8 cellular contexts compared by ENCODE assay signal in the genomic region with DNA sequence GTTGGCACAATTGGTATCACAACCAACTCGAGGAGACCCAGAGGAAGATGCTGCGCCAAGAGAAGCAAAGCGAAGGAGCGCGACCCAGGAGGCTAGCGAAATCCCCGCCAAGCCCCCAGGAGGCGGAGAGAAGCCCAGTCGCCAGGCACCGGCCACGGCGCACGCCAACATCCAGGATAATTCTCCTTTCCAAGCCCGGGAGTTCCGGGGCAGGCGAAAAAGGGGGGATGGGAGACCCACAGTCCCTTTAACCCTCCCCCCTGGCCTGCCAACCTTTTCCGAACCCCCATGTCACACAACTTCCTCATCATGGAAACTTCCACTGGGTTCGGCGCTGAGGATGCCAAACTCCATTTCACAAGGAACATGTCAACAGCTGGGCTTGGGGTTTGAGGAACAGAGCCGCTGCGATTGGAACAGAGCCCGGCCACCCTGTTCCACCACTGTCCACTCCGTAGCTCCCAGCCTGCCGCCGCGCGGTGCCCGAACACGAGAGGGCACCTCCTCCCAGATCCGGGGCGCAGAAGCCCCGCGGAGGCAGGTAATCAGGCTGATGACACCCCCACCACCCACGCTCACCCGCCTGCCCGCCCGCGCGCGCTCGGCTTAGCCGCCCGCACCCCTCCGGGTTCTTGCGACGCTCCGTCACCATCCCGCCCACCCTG. TPM values are rescaled to one million over a fixed set of nuclear protein-coding genes. Genes with fewer than 3 reads are reported as not detected.
DNase-seq lines count a peak whose midpoint lies in the region; ATAC-seq and TF ChIP-seq lines count a peak whose summit lies in the region.

No MANE protein-coding gene starts in this region.

- H2AFZ ChIP-seq in KMS-11 (ENCODE audit: low read depth), result peak overlapping the region; percentile 76; the same call in 1 of the 2 replicates

- intact Hi-C loops in left colon (cut with DNase I, micrococcal nuclease), result loop anchor here in 1 of 2 donors (10.0 kb wide), 1 partner anchor 129 kb away; no protein-coding TSS in a partner anchor

- CTCF ChIA-PET in activated CD4-positive, alpha-beta memory T cell treated with anti-CD3 and anti-CD28 coated beads, Interleukin-2, amount 10 ng/mL, durations not matched to agents 7 days and 5 days (lab: Charles Lee), result no interaction called here

- DNase-seq in AG09319 (ENCODE audit: extremely low read depth, low read depth) (no peak), left colon (peak; percentile 73 to 74), NCI-H2196 (lab: John Stamatoyannopoulos, UW; ENCODE audit: unreplicated experiment) (no peak), AML-193 (lab: John Stamatoyannopoulos, UW) (no peak)
- no peak for DNase-seq in stimulated activated naive CD8-positive, alpha-beta T cell treated with anti-CD3 and anti-CD28 coated beads, Interleukin-15, amount 100 ng/mL, for 72 hours
- no peak for DNase-seq in activated CD4-positive, alpha-beta memory T cell treated with anti-CD3 and anti-CD28 coated beads, Interleukin-2, amount 10 ng/mL, durations not matched to agents 7 days and 5 days

- H3K4me3 ChIP-seq in KMS-11 (IDR thresholded peaks at IDR 0.05; ENCODE audit: insufficient read depth, low read depth, low read length), result no peak overlapping the region

- H3K27ac Mint-ChIP-seq in stimulated activated naive CD8-positive, alpha-beta T cell treated with anti-CD3 and anti-CD28 coated beads, Interleukin-15, amount 100 ng/mL, for 72 hours, result no peak overlapping the region
- no peak overlapping the region for H3K27ac Mint-ChIP-seq in activated CD4-positive, alpha-beta memory T cell treated with anti-CD3 and anti-CD28 coated beads, Interleukin-2, amount 10 ng/mL, durations not matched to agents 7 days and 5 days

- no peak overlapping the region for H3K9ac ChIP-seq in KMS-11

- no peaks in the 10 kb centered on the region for H3K4me1 ChIP-seq in KMS-11 (ENCODE audit: low read depth, poor library complexity, severe bottlenecking)

- H3K79me2 ChIP-seq in KMS-11 (ENCODE audit: insufficient read depth, low read depth), result no peaks in the 10 kb centered on the region

- H3K4me1 Mint-ChIP-seq in stimulated activated naive CD8-positive, alpha-beta T cell treated with anti-CD3 and anti-CD28 coated beads, Interleukin-15, amount 100 ng/mL, for 72 hours, result peaks cover 12% of the 10 kb centered on the region
- no peaks in the 10 kb centered on the region for H3K4me1 Mint-ChIP-seq in activated CD4-positive, alpha-beta memory T cell treated with anti-CD3 and anti-CD28 coated beads, Interleukin-2, amount 10 ng/mL, durations not matched to agents 7 days and 5 days

- H3K4me3 Mint-ChIP-seq in stimulated activated naive CD8-positive, alpha-beta T cell treated with anti-CD3 and anti-CD28 coated beads, Interleukin-15, amount 100 ng/mL, for 72 hours, result peak overlapping the region; percentile 32 to 69
- no peak overlapping the region for H3K4me3 Mint-ChIP-seq in activated CD4-positive, alpha-beta memory T cell treated with anti-CD3 and anti-CD28 coated beads, Interleukin-2, amount 10 ng/mL, durations not matched to agents 7 days and 5 days

- H4K20me1 ChIP-seq in KMS-11 (ENCODE audit: insufficient read depth), result no peaks in the 10 kb centered on the region

- peak; percentile 51 for ATAC-seq in left colon
- no peak for ATAC-seq in stimulated activated naive CD8-positive, alpha-beta T cell treated with anti-CD3 and anti-CD28 coated beads, Interleukin-15, amount 100 ng/mL, for 72 hours

- H3K27me3 Mint-ChIP-seq in stimulated activated naive CD8-positive, alpha-beta T cell treated with anti-CD3 and anti-CD28 coated beads, Interleukin-15, amount 100 ng/mL, for 72 hours, result peaks cover 67% of the 10 kb centered on the region
- peaks cover 41% of the 10 kb centered on the region for H3K27me3 Mint-ChIP-seq in activated CD4-positive, alpha-beta memory T cell treated with anti-CD3 and anti-CD28 coated beads, Interleukin-2, amount 10 ng/mL, durations not matched to agents 7 days and 5 days

- H3K27ac ChIP-seq in KMS-11 (no peak overlapping the region), cingulate gyrus (ENCODE audit: low read depth, low read length) (peak overlapping the region; percentile 61)

- no peaks in the 10 kb centered on the region for H3K36me3 ChIP-seq in KMS-11 (ENCODE audit: insufficient read depth)

- POLR2A ChIA-PET in activated CD4-positive, alpha-beta memory T cell treated with anti-CD3 and anti-CD28 coated beads, Interleukin-2, amount 10 ng/mL, durations not matched to agents 7 days and 5 days (lab: Charles Lee), result no interaction called here

- no peaks in the 10 kb centered on the region for H3K36me3 Mint-ChIP-seq in activated CD4-positive, alpha-beta memory T cell treated with anti-CD3 and anti-CD28 coated beads, Interleukin-2, amount 10 ng/mL, durations not matched to agents 7 days and 5 days (ENCODE audit: low read depth)

- peak overlapping the region; percentile 60 for H3K4me2 ChIP-seq in KMS-11

- TF ChIP-seq CTCF in AG09319 (IDR thresholded peaks at IDR 0.05; ENCODE audit: low read depth, low read length) (peak; percentile 12), KMS-11 (conservative IDR thresholded peaks at IDR 0.05; ENCODE audit: low read depth, low read length) (no peak)

- no peaks in the 10 kb centered on the region for H3K9me3 Mint-ChIP-seq in stimulated activated naive CD8-positive, alpha-beta T cell treated with anti-CD3 and anti-CD28 coated beads, Interleukin-15, amount 100 ng/mL, for 72 hours
- H3K9me3 Mint-ChIP-seq in activated CD4-positive, alpha-beta memory T cell treated with anti-CD3 and anti-CD28 coated beads, Interleukin-2, amount 10 ng/mL, durations not matched to agents 7 days and 5 days, result no peaks in the 10 kb centered on the region

- H3K27me3 ChIP-seq in KMS-11 (ENCODE audit: insufficient read depth, low read depth), result no peaks in the 10 kb centered on the region

RNA-seq across cellular contexts. Expression of a gene that starts 0.6 kb away (rescaled TPM):
- 10 to 100 TPM; 26.2 to 33.7 TPM for total RNA-seq in left colon
- not detected for total RNA-seq in activated CD4-positive, alpha-beta memory T cell treated with anti-CD3 and anti-CD28 coated beads, Interleukin-2, amount 10 ng/mL, durations not matched to agents 7 days and 5 days

Comparison
In these comparisons a context has a peak if more than half of its experiments do, and no peak if none do; other contexts are left out.
1. DNase-seq: peak in left colon (2 of 2); none in AG09319 (single experiment), stimulated activated naive CD8-positive, alpha-beta T cell treated with anti-CD3 and anti-CD28 coated beads, Interleukin-15, amount 100 ng/mL, for 72 hours (0 of 2), NCI-H2196 (single experiment), activated CD4-positive, alpha-beta memory T cell treated with anti-CD3 and anti-CD28 coated beads, Interleukin-2, amount 10 ng/mL, durations not matched to agents 7 days and 5 days (single experiment) and AML-193 (0 of 2).
2. RNA of a gene that starts 0.6 kb away (total RNA-seq): 26.2 to 33.7 TPM in left colon; not detected in activated CD4-positive, alpha-beta memory T cell treated with anti-CD3 and anti-CD28 coated beads, Interleukin-2, amount 10 ng/mL, durations not matched to agents 7 days and 5 days; every median in the first group is over 10 times any median in the second.